1 cellular context compared by ENCODE assay signal in genomic region chr11:9573054-9573774, GRCh38.
TF ChIP-seq lines count a peak whose summit lies in the region.

WEE1 (plus strand) TSS chr11:9573670; CDS start chr11:9573934, 264 bp downstream.

TF ChIP-seq in HepG2, 621 proteins besides CTCF, POLR2A, EP300 and RAD21 (continued from another document and continues in another):
- TF ChIP-seq ELF3 (CRISPR knock-in tag; IDR thresholded peaks at IDR 0.05) (peak; percentile 86), HDAC2 (CRISPR knock-in tag; IDR thresholded peaks at IDR 0.05) (no peak), HOXA9 (CRISPR knock-in tag; IDR thresholded peaks at IDR 0.05; ENCODE audit: borderline replicate concordance) (peak; percentile 33), RCOR2 (CRISPR knock-in tag; IDR thresholded peaks at IDR 0.05) (peak; percentile 34; the same call in 1 of the 2 replicates), HOXA7 (CRISPR knock-in tag; IDR thresholded peaks at IDR 0.05) (no peak), GPN1 (CRISPR knock-in tag; IDR thresholded peaks at IDR 0.05; ENCODE audit: borderline replicate concordance) (no peak), ZBTB7B (CRISPR knock-in tag; IDR thresholded peaks at IDR 0.05) (peak; percentile 97), ZNF790 (CRISPR knock-in tag; IDR thresholded peaks at IDR 0.05; ENCODE audit: borderline replicate concordance) (peak; percentile 78; the same call in 1 of the 2 replicates), ZNF446 (CRISPR knock-in tag; IDR thresholded peaks at IDR 0.05) (peak; percentile 67; the same call in 1 of the 2 replicates), TFDP2 (CRISPR knock-in tag; IDR thresholded peaks at IDR 0.05) (peak; percentile 99), MAZ (IDR thresholded peaks at IDR 0.05; ENCODE audit: borderline replicate concordance, low read depth, low read length) (peak; percentile 91), MAZ (CRISPR knock-in tag; IDR thresholded peaks at IDR 0.05; ENCODE audit: low read depth) (peak; percentile 26; the same call in 1 of the 2 replicates), ZNF441 (CRISPR knock-in tag; IDR thresholded peaks at IDR 0.05; ENCODE audit: borderline replicate concordance) (no peak; the same call in 1 of the 2 replicates), RFX1 (IDR thresholded peaks at IDR 0.05) (no peak), ZGPAT (CRISPR knock-in tag; IDR thresholded peaks at IDR 0.05) (peak; percentile 87), ARHGAP35 (CRISPR knock-in tag; IDR thresholded peaks at IDR 0.05; ENCODE audit: borderline replicate concordance) (peak; percentile 70), ZNF235 (CRISPR knock-in tag; IDR thresholded peaks at IDR 0.05; ENCODE audit: borderline replicate concordance) (peak; percentile 85; the same call in 1 of the 2 replicates), NFYC (CRISPR knock-in tag; IDR thresholded peaks at IDR 0.05) (peak; percentile 87), NFE2 (CRISPR knock-in tag; IDR thresholded peaks at IDR 0.05) (no peak), MEIS2 (CRISPR knock-in tag; IDR thresholded peaks at IDR 0.05) (peak; percentile 47; the same call in 1 of the 2 replicates), ZNF484 (CRISPR knock-in tag; IDR thresholded peaks at IDR 0.05; ENCODE audit: borderline replicate concordance, low read depth) (no peak), NCOA2 (CRISPR knock-in tag; IDR thresholded peaks at IDR 0.05) (peak; percentile 44; the same call in 1 of the 2 replicates), RBM39 (IDR thresholded peaks at IDR 0.05; ENCODE audit: low read depth, low read length, poor library complexity, severe bottlenecking) (peak; percentile 86), ZNF225 (CRISPR knock-in tag; IDR thresholded peaks at IDR 0.05) (no peak), TGIF2 (CRISPR knock-in tag; IDR thresholded peaks at IDR 0.05) (peak; percentile 59; the same call in 1 of the 2 replicates), DMAP1 (CRISPR knock-in tag; IDR thresholded peaks at IDR 0.05) (peak; percentile 66; the same call in 1 of the 2 replicates), ZNF781 (CRISPR knock-in tag; IDR thresholded peaks at IDR 0.05; ENCODE audit: borderline replicate concordance, not compliant biosample characterization) (peak; percentile 87), ZNF407 (CRISPR knock-in tag; IDR thresholded peaks at IDR 0.05; ENCODE audit: not compliant biosample characterization) (no peak), CREB1 (IDR thresholded peaks at IDR 0.05) (peak; percentile 80), CREB1 (CRISPR knock-in tag; IDR thresholded peaks at IDR 0.05) (peak; percentile 83), ZNF335 (CRISPR knock-in tag; IDR thresholded peaks at IDR 0.05) (peak; percentile 67; the same call in 1 of the 2 replicates), ISX (CRISPR knock-in tag; conservative IDR thresholded peaks at IDR 0.05) (0 out of 2 replicates have a peak, but pooled peaks have one; percentile 7), ZNF850 (CRISPR knock-in tag; conservative IDR thresholded peaks at IDR 0.05) (peak; percentile 96), FOXC1 (CRISPR knock-in tag; IDR thresholded peaks at IDR 0.05; ENCODE audit: borderline replicate concordance) (peak; percentile 61; the same call in 1 of the 2 replicates), AKAP8 (CRISPR knock-in tag; IDR thresholded peaks at IDR 0.05) (peak; percentile 25; the same call in 1 of the 2 replicates)
- TF ChIP-seq, protein P1, sequence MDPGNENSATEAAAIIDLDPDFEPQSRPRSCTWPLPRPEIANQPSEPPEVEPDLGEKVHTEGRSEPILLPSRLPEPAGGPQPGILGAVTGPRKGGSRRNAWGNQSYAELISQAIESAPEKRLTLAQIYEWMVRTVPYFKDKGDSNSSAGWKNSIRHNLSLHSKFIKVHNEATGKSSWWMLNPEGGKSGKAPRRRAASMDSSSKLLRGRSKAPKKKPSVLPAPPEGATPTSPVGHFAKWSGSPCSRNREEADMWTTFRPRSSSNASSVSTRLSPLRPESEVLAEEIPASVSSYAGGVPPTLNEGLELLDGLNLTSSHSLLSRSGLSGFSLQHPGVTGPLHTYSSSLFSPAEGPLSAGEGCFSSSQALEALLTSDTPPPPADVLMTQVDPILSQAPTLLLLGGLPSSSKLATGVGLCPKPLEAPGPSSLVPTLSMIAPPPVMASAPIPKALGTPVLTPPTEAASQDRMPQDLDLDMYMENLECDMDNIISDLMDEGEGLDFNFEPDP (CRISPR knock-in tag; conservative IDR thresholded peaks at IDR 0.05), result no peak
- TF ChIP-seq, protein P2, sequence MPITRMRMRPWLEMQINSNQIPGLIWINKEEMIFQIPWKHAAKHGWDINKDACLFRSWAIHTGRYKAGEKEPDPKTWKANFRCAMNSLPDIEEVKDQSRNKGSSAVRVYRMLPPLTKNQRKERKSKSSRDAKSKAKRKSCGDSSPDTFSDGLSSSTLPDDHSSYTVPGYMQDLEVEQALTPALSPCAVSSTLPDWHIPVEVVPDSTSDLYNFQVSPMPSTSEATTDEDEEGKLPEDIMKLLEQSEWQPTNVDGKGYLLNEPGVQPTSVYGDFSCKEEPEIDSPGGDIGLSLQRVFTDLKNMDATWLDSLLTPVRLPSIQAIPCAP (CRISPR knock-in tag; IDR thresholded peaks at IDR 0.05; ENCODE audit: low read depth), result no peak
- TF ChIP-seq, protein P3, sequence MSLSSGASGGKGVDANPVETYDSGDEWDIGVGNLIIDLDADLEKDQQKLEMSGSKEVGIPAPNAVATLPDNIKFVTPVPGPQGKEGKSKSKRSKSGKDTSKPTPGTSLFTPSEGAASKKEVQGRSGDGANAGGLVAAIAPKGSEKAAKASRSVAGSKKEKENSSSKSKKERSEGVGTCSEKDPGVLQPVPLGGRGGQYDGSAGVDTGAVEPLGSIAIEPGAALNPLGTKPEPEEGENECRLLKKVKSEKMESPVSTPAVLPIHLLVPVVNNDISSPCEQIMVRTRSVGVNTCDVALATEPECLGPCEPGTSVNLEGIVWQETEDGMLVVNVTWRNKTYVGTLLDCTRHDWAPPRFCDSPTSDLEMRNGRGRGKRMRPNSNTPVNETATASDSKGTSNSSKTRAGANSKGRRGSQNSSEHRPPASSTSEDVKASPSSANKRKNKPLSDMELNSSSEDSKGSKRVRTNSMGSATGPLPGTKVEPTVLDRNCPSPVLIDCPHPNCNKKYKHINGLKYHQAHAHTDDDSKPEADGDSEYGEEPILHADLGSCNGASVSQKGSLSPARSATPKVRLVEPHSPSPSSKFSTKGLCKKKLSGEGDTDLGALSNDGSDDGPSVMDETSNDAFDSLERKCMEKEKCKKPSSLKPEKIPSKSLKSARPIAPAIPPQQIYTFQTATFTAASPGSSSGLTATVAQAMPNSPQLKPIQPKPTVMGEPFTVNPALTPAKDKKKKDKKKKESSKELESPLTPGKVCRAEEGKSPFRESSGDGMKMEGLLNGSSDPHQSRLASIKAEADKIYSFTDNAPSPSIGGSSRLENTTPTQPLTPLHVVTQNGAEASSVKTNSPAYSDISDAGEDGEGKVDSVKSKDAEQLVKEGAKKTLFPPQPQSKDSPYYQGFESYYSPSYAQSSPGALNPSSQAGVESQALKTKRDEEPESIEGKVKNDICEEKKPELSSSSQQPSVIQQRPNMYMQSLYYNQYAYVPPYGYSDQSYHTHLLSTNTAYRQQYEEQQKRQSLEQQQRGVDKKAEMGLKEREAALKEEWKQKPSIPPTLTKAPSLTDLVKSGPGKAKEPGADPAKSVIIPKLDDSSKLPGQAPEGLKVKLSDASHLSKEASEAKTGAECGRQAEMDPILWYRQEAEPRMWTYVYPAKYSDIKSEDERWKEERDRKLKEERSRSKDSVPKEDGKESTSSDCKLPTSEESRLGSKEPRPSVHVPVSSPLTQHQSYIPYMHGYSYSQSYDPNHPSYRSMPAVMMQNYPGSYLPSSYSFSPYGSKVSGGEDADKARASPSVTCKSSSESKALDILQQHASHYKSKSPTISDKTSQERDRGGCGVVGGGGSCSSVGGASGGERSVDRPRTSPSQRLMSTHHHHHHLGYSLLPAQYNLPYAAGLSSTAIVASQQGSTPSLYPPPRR (CRISPR knock-in tag; IDR thresholded peaks at IDR 0.05; ENCODE audit: borderline replicate concordance), result peak; percentile 83
- TF ChIP-seq, protein P4, sequence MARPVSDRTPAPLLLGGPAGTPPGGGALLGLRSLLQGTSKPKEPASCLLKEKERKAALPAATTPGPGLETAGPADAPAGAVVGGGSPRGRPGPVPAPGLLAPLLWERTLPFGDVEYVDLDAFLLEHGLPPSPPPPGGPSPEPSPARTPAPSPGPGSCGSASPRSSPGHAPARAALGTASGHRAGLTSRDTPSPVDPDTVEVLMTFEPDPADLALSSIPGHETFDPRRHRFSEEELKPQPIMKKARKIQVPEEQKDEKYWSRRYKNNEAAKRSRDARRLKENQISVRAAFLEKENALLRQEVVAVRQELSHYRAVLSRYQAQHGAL (CRISPR knock-in tag; IDR thresholded peaks at IDR 0.05; ENCODE audit: not compliant biosample characterization), result no peak
